ENCODE assay signal across 21 cellular contexts in genomic region chr17:29054835-29055234, GRCh38. TPM values are rescaled to one million over a fixed set of nuclear protein-coding genes. Genes with fewer than 3 reads are reported as not detected.
"Had no signal": no experiment of that assay in that cellular context is flagged by ENCODE, and none has a peak within 500 bp of the region (broad histone marks: within the 10 kb centered on the region; RNA-seq: fewer than 3 reads in every experiment).

No MANE protein-coding gene starts in this region.

- H3K27me3 Mint-ChIP-seq: activated CD4-positive, alpha-beta T cell treated with anti-CD3 and anti-CD28 coated beads for 36 hours; activated CD8-positive, alpha-beta T cell treated with anti-CD3 and anti-CD28 coated beads for 36 hours had no signal

- H3K36me3 ChIP-seq: cardiac muscle cell, heart right ventricle, neutrophil, spleen, transverse colon had no signal

- DNase-seq: activated CD4-positive, alpha-beta T cell treated with anti-CD3 and anti-CD28 coated beads for 36 hours; activated CD8-positive, alpha-beta memory T cell treated with anti-CD3 and anti-CD28 coated beads, Interleukin-2, amount 50 U/mL, for 4 hours; activated CD8-positive, alpha-beta T cell treated with anti-CD3 and anti-CD28 coated beads for 36 hours; activated naive CD4-positive, alpha-beta T cell; aorta; foreskin melanocyte; heart right ventricle; left ventricle myocardium superior; mesenchymal stem cell; spleen; stimulated activated CD4-positive, alpha-beta T cell treated with anti-CD3 and anti-CD28 coated beads, Interleukin-1b, Interleukin-23, amount 100 ng/mL, for 48 hours; stimulated activated naive CD4-positive, alpha-beta T cell; substantia nigra; T-cell; T1000; transverse colon had no signal

- H3K27me3 ChIP-seq: cardiac muscle cell, neutrophil, spleen, transverse colon had no signal

- H3K27ac ChIP-seq: cardiac muscle cell, heart right ventricle, neutrophil, spleen, transverse colon, VCaP had no signal

- H3K27ac Mint-ChIP-seq: activated CD4-positive, alpha-beta T cell treated with anti-CD3 and anti-CD28 coated beads for 36 hours; activated CD8-positive, alpha-beta T cell treated with anti-CD3 and anti-CD28 coated beads for 36 hours; T-cell had no signal

- H3K4me1 Mint-ChIP-seq: T-cell had no signal

- H3K9me3 ChIP-seq: heart right ventricle, neutrophil, spleen, transverse colon had no signal

- H3K9me3 Mint-ChIP-seq: activated CD8-positive, alpha-beta T cell treated with anti-CD3 and anti-CD28 coated beads for 36 hours; T-cell had no signal

- H3K36me3 Mint-ChIP-seq: T-cell had no signal

- H3K4me3 ChIP-seq: cardiac muscle cell, heart right ventricle, spleen, transverse colon had no signal

- H3K4me3 Mint-ChIP-seq: activated CD4-positive, alpha-beta T cell treated with anti-CD3 and anti-CD28 coated beads for 36 hours; activated CD8-positive, alpha-beta T cell treated with anti-CD3 and anti-CD28 coated beads for 36 hours; T-cell had no signal

- ATAC-seq: activated CD4-positive, alpha-beta T cell treated with anti-CD3 and anti-CD28 coated beads for 36 hours; activated CD8-positive, alpha-beta T cell treated with anti-CD3 and anti-CD28 coated beads for 36 hours; left ventricle myocardium superior; sciatic nerve; T-cell had no signal

RNA-seq across cellular contexts. Expression of gene SEZ6, which starts 49.0 kb away (rescaled TPM):
- total RNA-seq: activated CD4-positive, alpha-beta T cell treated with anti-CD3 and anti-CD28 coated beads for 36 hours; activated CD8-positive, alpha-beta T cell treated with anti-CD3 and anti-CD28 coated beads for 36 hours; aorta; heart right ventricle; left ventricle myocardium superior; posterior vena cava; sciatic nerve had no signal
